In genomic region chr14:24122971-24123370, GRCh38 we compare ENCODE assay signal across 19 cellular contexts. TPM values are rescaled to one million over a fixed set of nuclear protein-coding genes. Genes with fewer than 3 reads are reported as not detected.
A peak's percentile ranks its signal among the peaks of the same experiment; 100 is the strongest.
DNase-seq lines count a peak whose midpoint lies in the region; ATAC-seq, FAIRE-seq and TF ChIP-seq lines count a peak whose summit lies in the region.
"Had no signal": no experiment of that assay in that cellular context is flagged by ENCODE, and none has a peak within 500 bp of the region (broad histone marks: within the 10 kb centered on the region; RNA-seq: fewer than 3 reads in every experiment).

No MANE protein-coding gene starts in this region.

- H3K27me3 ChIP-seq in GM12878 (replicated peaks in 1 of 2; ENCODE audit: control insufficient read depth in 2 of 2, insufficient read depth in 2 of 2, low read length in 1 of 2), result no peaks in the 10 kb centered on the region
- no peaks in the 10 kb centered on the region for H3K27me3 ChIP-seq in neuronal stem cell (ENCODE audit: control insufficient read depth in 3 of 3, insufficient read depth in 3 of 3, low read depth in 1 of 3, low read length in 3 of 3)
- H3K27me3 ChIP-seq in H7 (ENCODE audit: control insufficient read depth, insufficient read depth, low read length), result no peaks in the 10 kb centered on the region
- no peaks in the 10 kb centered on the region for H3K27me3 ChIP-seq in tibial nerve
- H3K27me3 ChIP-seq: SJSA1 had no signal

- H3K36me3 ChIP-seq in GM12878 (ENCODE audit: control insufficient read depth in 2 of 2, insufficient read depth in 2 of 2, low read length in 1 of 2) (peaks cover 13 to 18% of the 10 kb centered on the region in 2 experiments), neuronal stem cell (replicated peaks in 1 of 2; ENCODE audit: control insufficient read depth in 2 of 2, insufficient read depth in 2 of 2, low read length in 2 of 2) (peaks cover 30 to 52% of the 10 kb centered on the region in 2 donors), H7 (replicated peaks; ENCODE audit: control insufficient read depth, insufficient read depth, low read length) (peaks cover 33% of the 10 kb centered on the region), tibial nerve (peaks cover 3 to 67% (median 30%) of the 10 kb centered on the region in 3 donors)

- no peak overlapping the region for H2BK15ac ChIP-seq in neuronal stem cell (ENCODE audit: low read length)

- no peaks in the 10 kb centered on the region for H3K27me3 Mint-ChIP-seq in natural killer cell treated with Interleukin-12 subunit alpha and Interleukin-12 subunit beta and Interleukin-15 and Interleukin-18, amount 100 ng/mL, for 72 hours
- H3K27me3 Mint-ChIP-seq in natural killer cell (ENCODE audit: low read depth in 2 of 2), result no peaks in the 10 kb centered on the region
- H3K27me3 Mint-ChIP-seq in effector memory CD8-positive, alpha-beta T cell, result no peaks in the 10 kb centered on the region

- TF ChIP-seq POLR2A in GM12878 (IDR thresholded peaks at IDR 0.05; ENCODE audit: low read depth, low read length), result no peak
- TF ChIP-seq POLR2A in tibial nerve (IDR thresholded peaks at IDR 0.05), result no peak

- no peak for ATAC-seq in natural killer cell treated with Interleukin-12 subunit alpha and Interleukin-12 subunit beta and Interleukin-15 and Interleukin-18, amount 100 ng/mL, for 72 hours
- ATAC-seq in natural killer cell (no peak), GM12878 (no peak)
- no peak for ATAC-seq in effector memory CD8-positive, alpha-beta T cell (replicated peaks)

- peaks cover 14% of the 10 kb centered on the region for H3K36me3 Mint-ChIP-seq in natural killer cell treated with Interleukin-12 subunit alpha and Interleukin-12 subunit beta and Interleukin-15 and Interleukin-18, amount 100 ng/mL, for 72 hours
- peaks cover 6% of the 10 kb centered on the region for H3K36me3 Mint-ChIP-seq in natural killer cell
- H3K36me3 Mint-ChIP-seq in effector memory CD8-positive, alpha-beta T cell (ENCODE audit: insufficient read depth), result peaks cover 68% of the 10 kb centered on the region

- H3K79me1 ChIP-seq in neuronal stem cell (ENCODE audit: low read depth, low read length), result no peaks in the 10 kb centered on the region

- no peaks in the 10 kb centered on the region for H3K79me2 ChIP-seq in GM12878 (ENCODE audit: control insufficient read depth, insufficient read depth, low read length)

- peak overlapping the region; percentile 35 for H3K23ac ChIP-seq in neuronal stem cell (ENCODE audit: low read depth, low read length, poor library complexity)

- no peak for TF ChIP-seq CTCF in natural killer cell (IDR thresholded peaks at IDR 0.05)
- TF ChIP-seq CTCF in GM12878 (IDR thresholded peaks at IDR 0.05 in 2 of 3, conservative IDR thresholded peaks at IDR 0.05 in 1 of 3; ENCODE audit: control insufficient read depth in 2 of 3, extremely low read depth in 1 of 3, insufficient read depth in 1 of 3, low read depth in 3 of 3, low read length in 3 of 3), result no peak
- no peak for TF ChIP-seq CTCF in tibial nerve (IDR thresholded peaks at IDR 0.05)

- H3K4me2 ChIP-seq in GM12878 (ENCODE audit: control insufficient read depth, insufficient read depth), result peak overlapping the region; percentile 46
- no peak overlapping the region for H3K4me2 ChIP-seq in neuronal stem cell (ENCODE audit: insufficient read depth, low read length, poor library complexity, severe bottlenecking)

- CTCF ChIA-PET in GM12878 (lab: Yijun Ruan, JAX), result interaction anchor here (0.7 to 0.8 kb wide), 2 partner anchors 8 to 186 kb away, joined by 3 to 5 read pairs; partner anchors contain the start of genes DCAF11 and NRL

- RAD21 ChIA-PET in GM12878 (lab: Charles Lee; ENCODE audit: unreplicated experiment), result interaction anchor here (1.3 to 2.1 kb wide), 3 partner anchors 9 to 15 kb away, joined by 3 to 14 read pairs (median 9); partner anchors contain the start of genes DCAF11, NRL and PSME1

- in situ Hi-C loops in GM12878 (cut with MboI), result loop anchor here (25.0 kb wide), 1 partner anchor 811 kb away; the partner anchor contains the start of genes BCL2L2, PABPN1 and PPP1R3E

- H3K4me3 ChIP-seq in GM12878 (no peak overlapping the region), neuronal stem cell (ENCODE audit: low read length in 2 of 2) (no peak overlapping the region), H7 (ENCODE audit: insufficient read depth, low read depth, low read length) (no peak overlapping the region), tibial nerve (no peak overlapping the region)
- H3K4me3 ChIP-seq: SJSA1 had no signal

- no peak for TF ChIP-seq EP300 in GM12878 (IDR thresholded peaks at IDR 0.05; ENCODE audit: borderline replicate concordance in 1 of 2, control insufficient read depth in 1 of 2, low read depth in 2 of 2, low read length in 2 of 2)
- TF ChIP-seq EP300 in tibial nerve (IDR thresholded peaks at IDR 0.05), result no peak

- DNase-seq in natural killer cell treated with Interleukin-12 subunit alpha and Interleukin-12 subunit beta and Interleukin-15 and Interleukin-18, amount 100 ng/mL, for 72 hours (ENCODE audit: low spot score), result peak; percentile 40
- no peak for DNase-seq in natural killer cell
- no peak for DNase-seq in GM12878 (ENCODE audit: low read depth, low spot score)
- DNase-seq in neuronal stem cell (ENCODE audit: low spot score), result no peak
- DNase-seq in effector memory CD8-positive, alpha-beta T cell, result no peak
- DNase-seq in H7, result no peak
- no peak for DNase-seq in tibial nerve (ENCODE audit: low spot score in 2 of 2)
- DNase-seq: DMS53, NCI-H1105 treated with DMSO at 0.1 percent for 48 hours, NCI-H187, NCI-H226, NCI-H526, OCI-M1, RPMI8226 had no signal

- no peak overlapping the region; the same call in 1 of the 2 replicates for H3K9ac ChIP-seq in GM12878 (ENCODE audit: control insufficient read depth, insufficient read depth, low read length)
- H3K9ac ChIP-seq in neuronal stem cell (ENCODE audit: low read depth, low read length, poor library complexity), result peak overlapping the region; percentile 27

- BruUV-seq in GM12878 (replicated peaks; lab: Mats Ljungman, UMichigan), result no TSS peak

- H3K9me3 ChIP-seq in GM12878 (replicated peaks; ENCODE audit: control insufficient read depth, insufficient read depth, low read length) (no peaks in the 10 kb centered on the region), neuronal stem cell (replicated peaks in 1 of 2; ENCODE audit: control insufficient read depth in 2 of 2, insufficient read depth in 1 of 2, low read depth in 1 of 2, low read length in 2 of 2) (no peaks in the 10 kb centered on the region), tibial nerve (no peaks in the 10 kb centered on the region)
- H3K9me3 ChIP-seq: SJSA1 had no signal

- no peak overlapping the region for H4K8ac ChIP-seq in neuronal stem cell (ENCODE audit: low read depth, low read length)

- no peak for FAIRE-seq in GM12878 (lab: Jason Lieb, UNC)
- FAIRE-seq: GM19239, H54 had no signal

- H3K4me1 ChIP-seq in GM12878 (ENCODE audit: control insufficient read depth, insufficient read depth, low read length) (peaks cover 24% of the 10 kb centered on the region), neuronal stem cell (ENCODE audit: control insufficient read depth in 2 of 2, insufficient read depth in 1 of 2, low read depth in 1 of 2, low read length in 2 of 2) (no peaks in the 10 kb centered on the region), tibial nerve (no peaks in the 10 kb centered on the region)
- H3K4me1 ChIP-seq: SJSA1 had no signal

- H3K27ac ChIP-seq in GM12878 (ENCODE audit: control insufficient read depth, insufficient read depth) (peak overlapping the region; percentile 78), neuronal stem cell (replicated peaks; ENCODE audit: low read length) (no peak overlapping the region), tibial nerve (no peak overlapping the region)
- H3K27ac ChIP-seq: C4-2B, SJSA1 had no signal

- H2BK12ac ChIP-seq in neuronal stem cell (ENCODE audit: low read length), result no peak overlapping the region

- intact Hi-C loops in natural killer cell (cut with micrococcal nuclease) (no loop called here), GM12878 (cut with micrococcal nuclease; ENCODE audit: unreplicated experiment) (no loop called here)

- H2AK5ac ChIP-seq in neuronal stem cell (ENCODE audit: low read depth, low read length), result no peak overlapping the region

- WGBS in GM12878 (ENCODE audit: insufficient coverage, insufficient replicate concordance, low lambda C conversion rate, missing lambda C conversion rate), result 98% methylated on average over 8 of the region's 8 CpGs
- no CpG with 5 or more reads among the region's 8 CpGs for WGBS in neuronal stem cell (ENCODE audit: extremely low coverage in 2 of 2, insufficient read length in 2 of 2, insufficient replicate concordance in 1 of 2), 2 donors
- 87 to 90% methylated on average over 8 of the region's 8 CpGs for WGBS in tibial nerve, 2 donors

- TF ChIP-seq RAD21 in GM12878 (IDR thresholded peaks at IDR 0.05; ENCODE audit: insufficient read depth, low read depth, low read length), result no peak

- no peak overlapping the region for H3K4ac ChIP-seq in neuronal stem cell (ENCODE audit: low read length)

- no peak overlapping the region for H3K14ac ChIP-seq in neuronal stem cell (ENCODE audit: low read length)

- H3K4me1 Mint-ChIP-seq in natural killer cell treated with Interleukin-12 subunit alpha and Interleukin-12 subunit beta and Interleukin-15 and Interleukin-18, amount 100 ng/mL, for 72 hours (ENCODE audit: low read depth in 2 of 2), result peaks cover 0 to 4% of the 10 kb centered on the region in 2 donors
- H3K4me1 Mint-ChIP-seq in natural killer cell, result no peaks in the 10 kb centered on the region
- H3K4me1 Mint-ChIP-seq in effector memory CD8-positive, alpha-beta T cell (ENCODE audit: low read depth in 2 of 2), result peaks cover 0 to 3% of the 10 kb centered on the region in 2 donors

- peak overlapping the region in 1 of 2 donors; percentile 68 for H3K27ac Mint-ChIP-seq in natural killer cell treated with Interleukin-12 subunit alpha and Interleukin-12 subunit beta and Interleukin-15 and Interleukin-18, amount 100 ng/mL, for 72 hours
- no peak overlapping the region for H3K27ac Mint-ChIP-seq in natural killer cell
- peak overlapping the region in 1 of 2 donors; percentile 61 for H3K27ac Mint-ChIP-seq in effector memory CD8-positive, alpha-beta T cell

- H4K91ac ChIP-seq in neuronal stem cell (ENCODE audit: low read depth, low read length, poor library complexity), result no peak overlapping the region

- POLR2A ChIA-PET in GM12878 (lab: Charles Lee), result interaction anchor here (2.5 to 17.1 kb wide), 3 partner anchors 7 to 23 kb away, joined by 12 to 276 read pairs (median 52); partner anchors contain the start of genes DCAF11, EMC9, FITM1 and NRL

- SMC1A ChIA-PET in GM12878 (lab: Charles Lee; ENCODE audit: uncharacterized antibody, unreplicated experiment), result interaction anchor here (1.2 to 6.1 kb wide), 5 partner anchors 7 to 39 kb away, joined by 4 to 47 read pairs (median 7); partner anchors contain the start of genes DCAF11, IRF9 and NRL

- H4K20me1 ChIP-seq in GM12878 (ENCODE audit: control insufficient read depth, insufficient read depth), result no peaks in the 10 kb centered on the region

- no peak overlapping the region for H3K4me3 Mint-ChIP-seq in natural killer cell treated with Interleukin-12 subunit alpha and Interleukin-12 subunit beta and Interleukin-15 and Interleukin-18, amount 100 ng/mL, for 72 hours
- no peak overlapping the region for H3K4me3 Mint-ChIP-seq in natural killer cell
- no peak overlapping the region for H3K4me3 Mint-ChIP-seq in effector memory CD8-positive, alpha-beta T cell

- H3K18ac ChIP-seq in neuronal stem cell (ENCODE audit: low read length), result no peak overlapping the region

- H2BK120ac ChIP-seq in neuronal stem cell (ENCODE audit: low read depth, low read length), result no peak overlapping the region

- H3K9me3 Mint-ChIP-seq in natural killer cell treated with Interleukin-12 subunit alpha and Interleukin-12 subunit beta and Interleukin-15 and Interleukin-18, amount 100 ng/mL, for 72 hours, result no peaks in the 10 kb centered on the region
- H3K9me3 Mint-ChIP-seq in natural killer cell, result no peaks in the 10 kb centered on the region
- H3K9me3 Mint-ChIP-seq in effector memory CD8-positive, alpha-beta T cell, result no peaks in the 10 kb centered on the region

- no peak overlapping the region for H2BK5ac ChIP-seq in neuronal stem cell (ENCODE audit: low read length)

- H2AFZ ChIP-seq in GM12878 (ENCODE audit: control insufficient read depth, low read depth, low read length) (no peak overlapping the region; the same call in 1 of the 2 replicates), neuronal stem cell (ENCODE audit: low read length) (no peak overlapping the region)

RNA-seq across cellular contexts. Expression of gene FITM1, which starts 7.5 kb away (rescaled TPM):
- 1 to 10 TPM in 1 of 2 donors, under 1 TPM in 1; 0.67 to 1.8 TPM for total RNA-seq in natural killer cell treated with Interleukin-12 subunit alpha and Interleukin-12 subunit beta and Interleukin-15 and Interleukin-18, amount 100 ng/mL, for 72 hours
- 1 to 10 TPM in 2 of 3 donors, under 1 TPM in 1; 0.80 to 2.8 (median 2.3) TPM for total RNA-seq in natural killer cell
- total RNA-seq in GM12878 (2013; cell fraction: nucleolus; rRNA removed), result 1.5 and 1.8 TPM in 2 replicates
- total RNA-seq in GM12878 (2014; rRNA removed), result 1.9 and 2.0 TPM in 2 replicates
- 0.18 and 0.27 TPM in 2 replicates for total RNA-seq in GM12878 (2014; rRNA removed; fragmentation: Illumina TruSeq; extraction: Trizol)
- 0.64 TPM in 2 replicates for total RNA-seq in GM12878 (2021)
- polyA plus RNA-seq in GM12878 (2011; ENCODE audit: low read depth), result not detected
- polyA plus RNA-seq in GM12878 (2011; rRNA removed), result 0.09 and 0.49 TPM in 2 replicates
- 0.67 and 0.97 TPM in 2 replicates for polyA plus RNA-seq in GM12878 (2011; cell fraction: cytosol; rRNA removed)
- polyA plus RNA-seq in GM12878 (2011; cell fraction: nucleus; rRNA removed), result 2.8 and 3.5 TPM in 2 replicates
- polyA plus RNA-seq in GM12878 (2012), result 0.30 and 0.38 TPM in 2 replicates
- 0.28 TPM in 1 of 2 replicates, not detected in the other for polyA plus RNA-seq in GM12878 (2014; fragmentation: Illumina TruSeq; extraction: Trizol)
- polyA plus RNA-seq in GM12878 (2014; fragmentation: Nextera tagmentation; extraction: Ambion mirVana), result under 1 TPM in 1 of 2 experiments, not detected in 1; 0.11 TPM
- polyA plus RNA-seq in GM12878 (2014; rRNA removed), result 0.76 and 1.3 TPM in 2 replicates
- under 1 TPM in 1 of 2 experiments, not detected in 1; 0.42 TPM for polyA plus RNA-seq in GM12878 (2016; fragmentation: Nextera tagmentation; extraction: Ambion mirVana)
- 0.66 and 0.82 TPM in 2 replicates for polyA minus RNA-seq in GM12878 (2011; rRNA and poly(A)+ RNA removed)
- polyA minus RNA-seq in GM12878 (2011; cell fraction: cytosol; rRNA and poly(A)+ RNA removed), result 1.6 TPM in 1 of 2 replicates, not detected in the other
- 0.60 and 1.3 TPM in 2 replicates for polyA minus RNA-seq in GM12878 (2011; cell fraction: nucleus; rRNA and poly(A)+ RNA removed)
- polyA plus RNA-seq in neuronal stem cell (2013, experiment 1 of 2), result 0.33 TPM
- 0.18 TPM for polyA plus RNA-seq in neuronal stem cell (2013, experiment 2 of 2)
- total RNA-seq in H7 (2014; rRNA removed; shearing (Covaris generic)), result not detected in 2 replicates
- total RNA-seq in tibial nerve, result 1 to 10 TPM in 1 of 4 donors, under 1 TPM in 1, not detected in 2; 0.78 to 1.3 TPM
- total RNA-seq: A673, SJSA1 had no signal

RNA-seq across cellular contexts. Expression of gene NRL, which starts 8.2 kb away (rescaled TPM):
- total RNA-seq in natural killer cell treated with Interleukin-12 subunit alpha and Interleukin-12 subunit beta and Interleukin-15 and Interleukin-18, amount 100 ng/mL, for 72 hours, result 1 to 10 TPM; 1.8 to 2.2 TPM
- total RNA-seq in natural killer cell (1 to 10 TPM in 2 of 3 donors, under 1 TPM in 1; 0.78 to 3.3 (median 2.8) TPM), GM12878 (2014; rRNA removed) (2.1 and 4.4 TPM in 2 replicates), GM12878 (2014; rRNA removed; fragmentation: Illumina TruSeq; extraction: Trizol) (1.0 and 1.3 TPM in 2 replicates), GM12878 (2021) (2.2 and 2.5 TPM in 2 replicates), tibial nerve (1 to 10 TPM; 4.8 to 7.0 (median 5.9) TPM)
- total RNA-seq in GM12878 (2013; cell fraction: nucleolus; rRNA removed), result 2.2 and 3.3 TPM in 2 replicates
- polyA plus RNA-seq in GM12878 (2011; ENCODE audit: low read depth), result 0.55 TPM
- polyA plus RNA-seq in GM12878 (2011; rRNA removed) (2.1 and 2.2 TPM in 2 replicates), GM12878 (2014; fragmentation: Illumina TruSeq; extraction: Trizol) (0.63 and 0.76 TPM in 2 replicates), GM12878 (2014; fragmentation: Nextera tagmentation; extraction: Ambion mirVana) (under 1 TPM; 0.11 to 0.13 TPM), GM12878 (2014; rRNA removed) (2.5 and 2.9 TPM in 2 replicates), GM12878 (2016; fragmentation: Nextera tagmentation; extraction: Ambion mirVana) (1 to 10 TPM; 2.2 to 2.7 TPM)
- 3.3 and 4.8 TPM in 2 replicates for polyA plus RNA-seq in GM12878 (2011; cell fraction: cytosol; rRNA removed)
- 3.3 and 3.5 TPM in 2 replicates for polyA plus RNA-seq in GM12878 (2011; cell fraction: nucleus; rRNA removed)
- polyA plus RNA-seq in GM12878 (2012), result 1.2 and 1.5 TPM in 2 replicates
- 2.4 and 2.7 TPM in 2 replicates for polyA minus RNA-seq in GM12878 (2011; rRNA and poly(A)+ RNA removed)
- polyA minus RNA-seq in GM12878 (2011; cell fraction: cytosol; rRNA and poly(A)+ RNA removed), result 0.94 and 1.3 TPM in 2 replicates
- 3.9 and 7.0 TPM in 2 replicates for polyA minus RNA-seq in GM12878 (2011; cell fraction: nucleus; rRNA and poly(A)+ RNA removed)
- polyA plus RNA-seq in neuronal stem cell (2013, experiment 1 of 2), result 1.2 TPM
- polyA plus RNA-seq in neuronal stem cell (2013, experiment 2 of 2), result 0.97 TPM
- 0.87 and 2.1 TPM in 2 replicates for total RNA-seq in H7 (2014; rRNA removed; shearing (Covaris generic))

RNA-seq across cellular contexts. Expression of gene DCAF11, which starts 8.4 kb away (rescaled TPM):
- 10 to 100 TPM; 87.4 to 96.1 TPM for total RNA-seq in natural killer cell treated with Interleukin-12 subunit alpha and Interleukin-12 subunit beta and Interleukin-15 and Interleukin-18, amount 100 ng/mL, for 72 hours
- 10 to 100 TPM; 77.5 to 99.3 (median 96.3) TPM for total RNA-seq in natural killer cell
- total RNA-seq in GM12878 (2013; cell fraction: nucleolus; rRNA removed), result 47.6 and 50.6 TPM in 2 replicates
- total RNA-seq in GM12878 (2014; rRNA removed), result 90.1 and 91.2 TPM in 2 replicates
- total RNA-seq in GM12878 (2014; rRNA removed; fragmentation: Illumina TruSeq; extraction: Trizol), result 57.5 and 59.0 TPM in 2 replicates
- total RNA-seq in GM12878 (2021), result 66.3 and 69.2 TPM in 2 replicates
- polyA plus RNA-seq in GM12878 (2011; ENCODE audit: low read depth), result 28.7 TPM
- polyA plus RNA-seq in GM12878 (2011; rRNA removed), result 51.4 and 76.7 TPM in 2 replicates
- 97.2 and 106 TPM in 2 replicates for polyA plus RNA-seq in GM12878 (2011; cell fraction: cytosol; rRNA removed)
- 90.8 and 100 TPM in 2 replicates for polyA plus RNA-seq in GM12878 (2011; cell fraction: nucleus; rRNA removed)
- 43.1 and 49.8 TPM in 2 replicates for polyA plus RNA-seq in GM12878 (2012)
- polyA plus RNA-seq in GM12878 (2014; fragmentation: Illumina TruSeq; extraction: Trizol), result 50.9 and 72.0 TPM in 2 replicates
- 10 to 100 TPM; 13.4 to 16.4 TPM for polyA plus RNA-seq in GM12878 (2014; fragmentation: Nextera tagmentation; extraction: Ambion mirVana)
- 73.2 and 76.8 TPM in 2 replicates for polyA plus RNA-seq in GM12878 (2014; rRNA removed)
- 10 to 100 TPM; 62.8 to 71.1 TPM for polyA plus RNA-seq in GM12878 (2016; fragmentation: Nextera tagmentation; extraction: Ambion mirVana)
- polyA minus RNA-seq in GM12878 (2011; rRNA and poly(A)+ RNA removed), result 73.1 and 98.4 TPM in 2 replicates
- 27.5 and 32.6 TPM in 2 replicates for polyA minus RNA-seq in GM12878 (2011; cell fraction: cytosol; rRNA and poly(A)+ RNA removed)
- 38.4 and 43.4 TPM in 2 replicates for polyA minus RNA-seq in GM12878 (2011; cell fraction: nucleus; rRNA and poly(A)+ RNA removed)
- polyA plus RNA-seq in neuronal stem cell (2013, experiment 1 of 2), result 31.3 TPM
- polyA plus RNA-seq in neuronal stem cell (2013, experiment 2 of 2), result 30.9 TPM
- total RNA-seq in H7 (2014; rRNA removed; shearing (Covaris generic)), result 70.4 and 90.1 TPM in 2 replicates
- total RNA-seq in tibial nerve, result 100 to 1,000 TPM in 2 of 4 donors, 10 to 100 TPM in 2; 68.9 to 126 (median 98.9) TPM

RNA-seq across cellular contexts. Expression of gene PSME1, which starts 13.0 kb away (rescaled TPM):
- 100 to 1,000 TPM; 237 to 406 TPM for total RNA-seq in natural killer cell treated with Interleukin-12 subunit alpha and Interleukin-12 subunit beta and Interleukin-15 and Interleukin-18, amount 100 ng/mL, for 72 hours
- total RNA-seq in natural killer cell (100 to 1,000 TPM; 315 to 345 (median 318) TPM), GM12878 (2014; rRNA removed) (324 and 373 TPM in 2 replicates), GM12878 (2014; rRNA removed; fragmentation: Illumina TruSeq; extraction: Trizol) (367 and 377 TPM in 2 replicates), GM12878 (2021) (396 and 402 TPM in 2 replicates), tibial nerve (100 to 1,000 TPM in 3 of 4 donors, 10 to 100 TPM in 1; 96.9 to 130 (median 110) TPM)
- 40.4 and 42.8 TPM in 2 replicates for total RNA-seq in GM12878 (2013; cell fraction: nucleolus; rRNA removed)
- polyA plus RNA-seq in GM12878 (2011; ENCODE audit: low read depth), result 326 TPM
- polyA plus RNA-seq in GM12878 (2011; rRNA removed) (138 and 250 TPM in 2 replicates), GM12878 (2014; fragmentation: Illumina TruSeq; extraction: Trizol) (354 and 428 TPM in 2 replicates), GM12878 (2014; fragmentation: Nextera tagmentation; extraction: Ambion mirVana) (1,000 to 10,000 TPM; 1,299 to 1,378 TPM), GM12878 (2014; rRNA removed) (248 and 257 TPM in 2 replicates), GM12878 (2016; fragmentation: Nextera tagmentation; extraction: Ambion mirVana) (100 to 1,000 TPM; 769 to 810 TPM)
- polyA plus RNA-seq in GM12878 (2011; cell fraction: cytosol; rRNA removed), result 172 and 216 TPM in 2 replicates
- 219 and 223 TPM in 2 replicates for polyA plus RNA-seq in GM12878 (2011; cell fraction: nucleus; rRNA removed)
- polyA plus RNA-seq in GM12878 (2012), result 245 and 328 TPM in 2 replicates
- polyA minus RNA-seq in GM12878 (2011; rRNA and poly(A)+ RNA removed), result 55.2 and 65.8 TPM in 2 replicates
- polyA minus RNA-seq in GM12878 (2011; cell fraction: cytosol; rRNA and poly(A)+ RNA removed), result 41.1 and 46.6 TPM in 2 replicates
- polyA minus RNA-seq in GM12878 (2011; cell fraction: nucleus; rRNA and poly(A)+ RNA removed), result 32.4 and 34.8 TPM in 2 replicates
- polyA plus RNA-seq in neuronal stem cell (2013, experiment 1 of 2), result 61.7 TPM
- polyA plus RNA-seq in neuronal stem cell (2013, experiment 2 of 2), result 61.2 TPM
- total RNA-seq in H7 (2014; rRNA removed; shearing (Covaris generic)), result 46.9 and 49.3 TPM in 2 replicates

RNA-seq across cellular contexts. Expression of gene EMC9, which starts 18.4 kb away (rescaled TPM):
- 10 to 100 TPM; 28.7 to 37.5 TPM for total RNA-seq in natural killer cell treated with Interleukin-12 subunit alpha and Interleukin-12 subunit beta and Interleukin-15 and Interleukin-18, amount 100 ng/mL, for 72 hours
- total RNA-seq in natural killer cell, result 10 to 100 TPM in 2 of 3 donors, 1 to 10 TPM in 1; 9.3 to 12.3 (median 12.0) TPM
- total RNA-seq in GM12878 (2013; cell fraction: nucleolus; rRNA removed), result 25.2 and 28.8 TPM in 2 replicates
- 39.5 and 42.6 TPM in 2 replicates for total RNA-seq in GM12878 (2014; rRNA removed)
- total RNA-seq in GM12878 (2014; rRNA removed; fragmentation: Illumina TruSeq; extraction: Trizol), result 15.8 and 20.2 TPM in 2 replicates
- total RNA-seq in GM12878 (2021), result 40.9 and 45.7 TPM in 2 replicates
- 14.2 TPM for polyA plus RNA-seq in GM12878 (2011; ENCODE audit: low read depth)
- polyA plus RNA-seq in GM12878 (2011; rRNA removed), result 11.6 and 18.1 TPM in 2 replicates
- polyA plus RNA-seq in GM12878 (2011; cell fraction: cytosol; rRNA removed), result 26.8 and 41.6 TPM in 2 replicates
- polyA plus RNA-seq in GM12878 (2011; cell fraction: nucleus; rRNA removed), result 89.7 and 93.0 TPM in 2 replicates
- polyA plus RNA-seq in GM12878 (2012), result 32.5 and 36.2 TPM in 2 replicates
- polyA plus RNA-seq in GM12878 (2014; fragmentation: Illumina TruSeq; extraction: Trizol), result 10.6 and 15.3 TPM in 2 replicates
- 10 to 100 TPM; 15.5 to 17.8 TPM for polyA plus RNA-seq in GM12878 (2014; fragmentation: Nextera tagmentation; extraction: Ambion mirVana)
- 44.7 and 46.2 TPM in 2 replicates for polyA plus RNA-seq in GM12878 (2014; rRNA removed)
- 10 to 100 TPM; 51.0 to 60.5 TPM for polyA plus RNA-seq in GM12878 (2016; fragmentation: Nextera tagmentation; extraction: Ambion mirVana)
- polyA minus RNA-seq in GM12878 (2011; rRNA and poly(A)+ RNA removed), result 18.3 and 23.2 TPM in 2 replicates
- polyA minus RNA-seq in GM12878 (2011; cell fraction: cytosol; rRNA and poly(A)+ RNA removed), result 6.7 and 11.8 TPM in 2 replicates
- 22.5 and 30.4 TPM in 2 replicates for polyA minus RNA-seq in GM12878 (2011; cell fraction: nucleus; rRNA and poly(A)+ RNA removed)
- polyA plus RNA-seq in neuronal stem cell (2013, experiment 1 of 2), result 18.2 TPM
- polyA plus RNA-seq in neuronal stem cell (2013, experiment 2 of 2), result 17.6 TPM
- total RNA-seq in H7 (2014; rRNA removed; shearing (Covaris generic)), result 25.7 and 35.9 TPM in 2 replicates
- total RNA-seq in tibial nerve, result 10 to 100 TPM in 2 of 4 donors, 1 to 10 TPM in 2; 9.2 to 22.7 (median 14.4) TPM
